ENCODE assay signal across 1 cellular context in genomic region chr17:20071824-20072691, GRCh38.
TF ChIP-seq lines count a peak whose summit lies in the region.

No MANE protein-coding gene starts in this region.

TF ChIP-seq in H1, 55 proteins besides CTCF, POLR2A, EP300 and RAD21 (continued from another document):
- TF ChIP-seq, protein P1, sequence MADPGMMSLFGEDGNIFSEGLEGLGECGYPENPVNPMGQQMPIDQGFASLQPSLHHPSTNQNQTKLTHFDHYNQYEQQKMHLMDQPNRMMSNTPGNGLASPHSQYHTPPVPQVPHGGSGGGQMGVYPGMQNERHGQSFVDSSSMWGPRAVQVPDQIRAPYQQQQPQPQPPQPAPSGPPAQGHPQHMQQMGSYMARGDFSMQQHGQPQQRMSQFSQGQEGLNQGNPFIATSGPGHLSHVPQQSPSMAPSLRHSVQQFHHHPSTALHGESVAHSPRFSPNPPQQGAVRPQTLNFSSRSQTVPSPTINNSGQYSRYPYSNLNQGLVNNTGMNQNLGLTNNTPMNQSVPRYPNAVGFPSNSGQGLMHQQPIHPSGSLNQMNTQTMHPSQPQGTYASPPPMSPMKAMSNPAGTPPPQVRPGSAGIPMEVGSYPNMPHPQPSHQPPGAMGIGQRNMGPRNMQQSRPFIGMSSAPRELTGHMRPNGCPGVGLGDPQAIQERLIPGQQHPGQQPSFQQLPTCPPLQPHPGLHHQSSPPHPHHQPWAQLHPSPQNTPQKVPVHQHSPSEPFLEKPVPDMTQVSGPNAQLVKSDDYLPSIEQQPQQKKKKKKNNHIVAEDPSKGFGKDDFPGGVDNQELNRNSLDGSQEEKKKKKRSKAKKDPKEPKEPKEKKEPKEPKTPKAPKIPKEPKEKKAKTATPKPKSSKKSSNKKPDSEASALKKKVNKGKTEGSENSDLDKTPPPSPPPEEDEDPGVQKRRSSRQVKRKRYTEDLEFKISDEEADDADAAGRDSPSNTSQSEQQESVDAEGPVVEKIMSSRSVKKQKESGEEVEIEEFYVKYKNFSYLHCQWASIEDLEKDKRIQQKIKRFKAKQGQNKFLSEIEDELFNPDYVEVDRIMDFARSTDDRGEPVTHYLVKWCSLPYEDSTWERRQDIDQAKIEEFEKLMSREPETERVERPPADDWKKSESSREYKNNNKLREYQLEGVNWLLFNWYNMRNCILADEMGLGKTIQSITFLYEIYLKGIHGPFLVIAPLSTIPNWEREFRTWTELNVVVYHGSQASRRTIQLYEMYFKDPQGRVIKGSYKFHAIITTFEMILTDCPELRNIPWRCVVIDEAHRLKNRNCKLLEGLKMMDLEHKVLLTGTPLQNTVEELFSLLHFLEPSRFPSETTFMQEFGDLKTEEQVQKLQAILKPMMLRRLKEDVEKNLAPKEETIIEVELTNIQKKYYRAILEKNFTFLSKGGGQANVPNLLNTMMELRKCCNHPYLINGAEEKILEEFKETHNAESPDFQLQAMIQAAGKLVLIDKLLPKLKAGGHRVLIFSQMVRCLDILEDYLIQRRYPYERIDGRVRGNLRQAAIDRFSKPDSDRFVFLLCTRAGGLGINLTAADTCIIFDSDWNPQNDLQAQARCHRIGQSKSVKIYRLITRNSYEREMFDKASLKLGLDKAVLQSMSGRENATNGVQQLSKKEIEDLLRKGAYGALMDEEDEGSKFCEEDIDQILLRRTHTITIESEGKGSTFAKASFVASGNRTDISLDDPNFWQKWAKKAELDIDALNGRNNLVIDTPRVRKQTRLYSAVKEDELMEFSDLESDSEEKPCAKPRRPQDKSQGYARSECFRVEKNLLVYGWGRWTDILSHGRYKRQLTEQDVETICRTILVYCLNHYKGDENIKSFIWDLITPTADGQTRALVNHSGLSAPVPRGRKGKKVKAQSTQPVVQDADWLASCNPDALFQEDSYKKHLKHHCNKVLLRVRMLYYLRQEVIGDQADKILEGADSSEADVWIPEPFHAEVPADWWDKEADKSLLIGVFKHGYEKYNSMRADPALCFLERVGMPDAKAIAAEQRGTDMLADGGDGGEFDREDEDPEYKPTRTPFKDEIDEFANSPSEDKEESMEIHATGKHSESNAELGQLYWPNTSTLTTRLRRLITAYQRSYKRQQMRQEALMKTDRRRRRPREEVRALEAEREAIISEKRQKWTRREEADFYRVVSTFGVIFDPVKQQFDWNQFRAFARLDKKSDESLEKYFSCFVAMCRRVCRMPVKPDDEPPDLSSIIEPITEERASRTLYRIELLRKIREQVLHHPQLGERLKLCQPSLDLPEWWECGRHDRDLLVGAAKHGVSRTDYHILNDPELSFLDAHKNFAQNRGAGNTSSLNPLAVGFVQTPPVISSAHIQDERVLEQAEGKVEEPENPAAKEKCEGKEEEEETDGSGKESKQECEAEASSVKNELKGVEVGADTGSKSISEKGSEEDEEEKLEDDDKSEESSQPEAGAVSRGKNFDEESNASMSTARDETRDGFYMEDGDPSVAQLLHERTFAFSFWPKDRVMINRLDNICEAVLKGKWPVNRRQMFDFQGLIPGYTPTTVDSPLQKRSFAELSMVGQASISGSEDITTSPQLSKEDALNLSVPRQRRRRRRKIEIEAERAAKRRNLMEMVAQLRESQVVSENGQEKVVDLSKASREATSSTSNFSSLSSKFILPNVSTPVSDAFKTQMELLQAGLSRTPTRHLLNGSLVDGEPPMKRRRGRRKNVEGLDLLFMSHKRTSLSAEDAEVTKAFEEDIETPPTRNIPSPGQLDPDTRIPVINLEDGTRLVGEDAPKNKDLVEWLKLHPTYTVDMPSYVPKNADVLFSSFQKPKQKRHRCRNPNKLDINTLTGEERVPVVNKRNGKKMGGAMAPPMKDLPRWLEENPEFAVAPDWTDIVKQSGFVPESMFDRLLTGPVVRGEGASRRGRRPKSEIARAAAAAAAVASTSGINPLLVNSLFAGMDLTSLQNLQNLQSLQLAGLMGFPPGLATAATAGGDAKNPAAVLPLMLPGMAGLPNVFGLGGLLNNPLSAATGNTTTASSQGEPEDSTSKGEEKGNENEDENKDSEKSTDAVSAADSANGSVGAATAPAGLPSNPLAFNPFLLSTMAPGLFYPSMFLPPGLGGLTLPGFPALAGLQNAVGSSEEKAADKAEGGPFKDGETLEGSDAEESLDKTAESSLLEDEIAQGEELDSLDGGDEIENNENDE (IDR thresholded peaks at IDR 0.05; ENCODE audit: insufficient replicate concordance, low read length), result no peak
- TF ChIP-seq SIX5 (IDR thresholded peaks at IDR 0.05; ENCODE audit: low read depth, low read length) (no peak), TBP (IDR thresholded peaks at IDR 0.05; ENCODE audit: low read depth, low read length) (no peak), NANOG (IDR thresholded peaks at IDR 0.05; ENCODE audit: insufficient read depth, low read depth, low read length, poor library complexity, severe bottlenecking) (no peak), ZNF274 (IDR thresholded peaks at IDR 0.05; ENCODE audit: borderline replicate concordance, extremely low read depth, low read length) (no peak), BCL11A (IDR thresholded peaks at IDR 0.05; ENCODE audit: low read depth in 2 of 2, low read length in 2 of 2) (no peak), CTBP2 (IDR thresholded peaks at IDR 0.05; ENCODE audit: borderline replicate concordance, insufficient read depth, insufficient read length, low read length) (no peak), TAF7 (optimal IDR thresholded peaks at IDR 0.05; ENCODE audit: borderline replicate concordance, low read depth, low read length) (no peak), POU5F1 (IDR thresholded peaks at IDR 0.05; ENCODE audit: low read depth, low read length) (no peak), FOSL1 (IDR thresholded peaks at IDR 0.05; ENCODE audit: insufficient read depth, low read depth, low read length) (no peak), PHF8 (conservative IDR thresholded peaks at IDR 0.05; ENCODE audit: low read depth, low read length) (no peak)
